In the genomic region with DNA sequence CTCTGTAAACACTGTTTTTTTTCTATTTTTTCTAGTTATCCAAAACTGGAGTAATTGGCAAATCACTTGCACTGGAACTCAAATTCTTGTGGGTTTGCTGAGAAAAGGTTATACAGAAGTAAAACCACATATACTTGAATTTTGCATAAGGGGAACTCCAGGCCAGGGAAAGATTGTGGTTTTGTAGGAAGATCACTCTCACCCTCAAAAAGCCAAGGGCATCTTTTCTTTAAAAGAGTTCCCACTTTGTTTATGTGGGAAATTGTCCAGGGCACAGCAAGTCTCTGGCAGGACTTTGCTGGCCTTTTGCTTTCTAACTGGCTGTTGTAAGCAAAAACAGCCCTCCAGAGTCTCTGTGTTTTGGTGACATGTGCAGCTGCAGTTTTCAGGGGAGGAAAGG, we compare ENCODE assay signal across 9 cellular contexts.
DNase-seq lines count a peak whose midpoint lies in the region; ATAC-seq lines count a peak whose summit lies in the region.
"Had no signal": no experiment of that assay in that cellular context is flagged by ENCODE, and none has a peak within 500 bp of the region (broad histone marks: within the 10 kb centered on the region; RNA-seq: fewer than 3 reads in every experiment).

No MANE protein-coding gene starts in this region.

- H3K36me3 Mint-ChIP-seq in activated T-helper 17 cell treated with anti-CD3 and anti-CD28 coated beads, Interleukin-2, amount 50 U/mL, for 72 hours (ENCODE audit: low read depth), result no peaks in the 10 kb centered on the region

- no peaks in the 10 kb centered on the region for H3K4me1 Mint-ChIP-seq in activated T-helper 17 cell treated with anti-CD3 and anti-CD28 coated beads, Interleukin-2, amount 50 U/mL, for 72 hours

- H3K4me3 Mint-ChIP-seq in activated T-helper 17 cell treated with anti-CD3 and anti-CD28 coated beads, Interleukin-2, amount 50 U/mL, for 72 hours, result no peak overlapping the region

- DNase-seq in A172 (ENCODE audit: low spot score) (peak; percentile 91), left lobe of liver (ENCODE audit: low spot score) (no peak), KG1 (lab: John Stamatoyannopoulos, UW) (no peak), NCI-H2081 treated with DMSO at 0.1 percent for 48 hours (lab: John Stamatoyannopoulos, UW) (no peak), HUDEP-2 (lab: John Stamatoyannopoulos, UW; ENCODE audit: unreplicated experiment in 76 of 76) (no peak)
- DNase-seq: DND-41 had no signal

- H3K27ac Mint-ChIP-seq in activated T-helper 17 cell treated with anti-CD3 and anti-CD28 coated beads, Interleukin-2, amount 50 U/mL, for 72 hours, result no peak overlapping the region

- ATAC-seq in GM19035 (IDR thresholded peaks at IDR 0.05; ENCODE audit: unreplicated experiment) (peak; percentile 79), HG03108 (IDR thresholded peaks at IDR 0.05; ENCODE audit: unreplicated experiment) (peak; percentile 86), left lobe of liver (peak; percentile 38)
- ATAC-seq in activated T-helper 17 cell treated with anti-CD3 and anti-CD28 coated beads, Interleukin-2, amount 50 U/mL, for 72 hours (replicated peaks), result peak; percentile 26

- H3K9me3 Mint-ChIP-seq in activated T-helper 17 cell treated with anti-CD3 and anti-CD28 coated beads, Interleukin-2, amount 50 U/mL, for 72 hours, result no peaks in the 10 kb centered on the region

- H3K27me3 Mint-ChIP-seq in activated T-helper 17 cell treated with anti-CD3 and anti-CD28 coated beads, Interleukin-2, amount 50 U/mL, for 72 hours, result no peaks in the 10 kb centered on the region

Comparison
In these comparisons a context has a peak if more than half of its experiments do, and no peak if none do; other contexts are left out.
1. ATAC-seq: peak in every context shown above with its lines; median percentile 86 in HG03108; 79 in GM19035; 38 in left lobe of liver; 26 in activated T-helper 17 cell treated with anti-CD3 and anti-CD28 coated beads, Interleukin-2, amount 50 U/mL, for 72 hours.